In genomic region chr22:19719055-19719482, GRCh38 we compare ENCODE assay signal across 11 cellular contexts. TPM values are rescaled to one million over a fixed set of nuclear protein-coding genes. Genes with fewer than 3 reads are reported as not detected.
DNase-seq lines count a peak whose midpoint lies in the region; ATAC-seq, FAIRE-seq and TF ChIP-seq lines count a peak whose summit lies in the region.
"Had no signal": no experiment of that assay in that cellular context is flagged by ENCODE, and none has a peak within 500 bp of the region (broad histone marks: within the 10 kb centered on the region; RNA-seq: fewer than 3 reads in every experiment).

No MANE protein-coding gene starts in this region.

- CTCF ChIA-PET in MCF 10A (lab: Yijun Ruan, JAX) (no interaction called here), mammary epithelial cell (lab: Charles Lee; ENCODE audit: low non-redundant PET) (no interaction called here), PC-3 (lab: Charles Lee) (no interaction called here)

- no peaks in the 10 kb centered on the region for H3K9me2 ChIP-seq in PC-3 (replicated peaks; ENCODE audit: low read length)

- H3K4me3 ChIP-seq in mammary epithelial cell (replicated peaks in 1 of 3; ENCODE audit: insufficient read depth in 1 of 3, low read depth in 2 of 3, low read length in 3 of 3) (no peak overlapping the region), astrocyte (ENCODE audit: insufficient read depth, low read depth, low read length) (peak overlapping the region; percentile 63), upper lobe of right lung (peak overlapping the region; percentile 58), PC-3 (ENCODE audit: low read length) (no peak overlapping the region)

- H3K9ac ChIP-seq in mammary epithelial cell (ENCODE audit: insufficient read depth, low read length) (no peak overlapping the region), astrocyte (ENCODE audit: low read length) (peak overlapping the region; percentile 78), PC-3 (ENCODE audit: low read length) (no peak overlapping the region)

- dilution Hi-C loops in mammary epithelial cell (cut with HindIII; ENCODE audit: low sequenced_read_pairs): no loop called here

- DNase-seq in MCF 10A (ENCODE audit: unreplicated experiment): no peak
- no peak for DNase-seq in mammary epithelial cell
- no peak for DNase-seq in astrocyte (ENCODE audit: low read depth)
- DNase-seq in memory B cell (ENCODE audit: low spot score in 2 of 2): no peak
- no peak for DNase-seq in upper lobe of right lung
- no peak for DNase-seq in central memory CD4-positive, alpha-beta T cell
- no peak for DNase-seq in PC-3
- DNase-seq: GF-D8, islet precursor cell, T1000 had no signal

- no peak for TF ChIP-seq CTCF in MCF 10A (IDR thresholded peaks at IDR 0.05; ENCODE audit: unreplicated experiment)
- TF ChIP-seq CTCF in mammary epithelial cell (conservative IDR thresholded peaks at IDR 0.05 in 1 of 2, IDR thresholded peaks at IDR 0.05 in 1 of 2; ENCODE audit: extremely low read depth in 1 of 2, insufficient read depth in 1 of 2, low read depth in 1 of 2, low read length in 2 of 2): no peak
- no peak for TF ChIP-seq CTCF in astrocyte (IDR thresholded peaks at IDR 0.05; ENCODE audit: insufficient read depth, low read depth, low read length)
- TF ChIP-seq CTCF in upper lobe of right lung (IDR thresholded peaks at IDR 0.05): no peak
- TF ChIP-seq CTCF in PC-3 (conservative IDR thresholded peaks at IDR 0.05; ENCODE audit: low read depth, low read length): no peak

- H3K27me3 Mint-ChIP-seq in MCF 10A (ENCODE audit: insufficient read depth, unreplicated experiment) (no peaks in the 10 kb centered on the region), astrocyte (ENCODE audit: low read depth, unreplicated experiment) (peaks cover 37% of the 10 kb centered on the region), memory B cell (peaks cover 31% of the 10 kb centered on the region)

- H3K27ac ChIP-seq in mammary epithelial cell (ENCODE audit: insufficient read depth, low read depth, low read length): no peak overlapping the region
- H3K27ac ChIP-seq in astrocyte (ENCODE audit: low read depth, low read length): no peak overlapping the region
- H3K27ac ChIP-seq in upper lobe of right lung: no peak overlapping the region
- H3K27ac ChIP-seq in PC-3 (ENCODE audit: low read length): no peak overlapping the region

- no peaks in the 10 kb centered on the region for H4K20me1 ChIP-seq in mammary epithelial cell (ENCODE audit: insufficient read depth, low read length)
- H4K20me1 ChIP-seq in astrocyte (ENCODE audit: insufficient read depth, low read length): peaks cover 51% of the 10 kb centered on the region
- no peaks in the 10 kb centered on the region for H4K20me1 ChIP-seq in PC-3 (ENCODE audit: low read length)

- POLR2A ChIA-PET in MCF 10A (lab: Yijun Ruan, JAX): no interaction called here
- POLR2A ChIA-PET in PC-3 (lab: Charles Lee; ENCODE audit: unreplicated experiment): no interaction called here

- H3K36me3 Mint-ChIP-seq in MCF 10A (ENCODE audit: insufficient read depth, unreplicated experiment) (no peaks in the 10 kb centered on the region), astrocyte (ENCODE audit: low read depth, unreplicated experiment) (peaks cover 11% of the 10 kb centered on the region), memory B cell (no peaks in the 10 kb centered on the region)

- H3K9me3 Mint-ChIP-seq in MCF 10A (ENCODE audit: unreplicated experiment): no peaks in the 10 kb centered on the region
- peaks cover 6% of the 10 kb centered on the region for H3K9me3 Mint-ChIP-seq in astrocyte (ENCODE audit: unreplicated experiment)
- no peaks in the 10 kb centered on the region for H3K9me3 Mint-ChIP-seq in memory B cell

- H2AFZ ChIP-seq in mammary epithelial cell (ENCODE audit: low read depth, low read length) (no peak overlapping the region), astrocyte (ENCODE audit: low read depth, low read length) (no peak overlapping the region), PC-3 (ENCODE audit: low read length) (no peak overlapping the region)

- peaks cover 17% of the 10 kb centered on the region for H3K4me1 ChIP-seq in mammary epithelial cell (ENCODE audit: insufficient read depth, low read length)
- H3K4me1 ChIP-seq in astrocyte (ENCODE audit: insufficient read depth, low read length): peaks cover 25% of the 10 kb centered on the region
- H3K4me1 ChIP-seq in upper lobe of right lung: peaks cover 23% of the 10 kb centered on the region
- H3K4me1 ChIP-seq in PC-3 (ENCODE audit: insufficient read depth, low read length): no peaks in the 10 kb centered on the region

- H3K4me2 ChIP-seq in mammary epithelial cell (ENCODE audit: insufficient read depth, low read depth, low read length) (no peak overlapping the region), astrocyte (ENCODE audit: low read length) (peak overlapping the region; percentile 92), PC-3 (ENCODE audit: low read length) (no peak overlapping the region)

- 69% methylated on average over 4 of the region's 31 CpGs for WGBS in mammary epithelial cell (ENCODE audit: low coverage, missing lambda C conversion rate)

- H3K27ac Mint-ChIP-seq in MCF 10A (ENCODE audit: low read depth, unreplicated experiment) (no peak overlapping the region), astrocyte (ENCODE audit: unreplicated experiment) (no peak overlapping the region), memory B cell (no peak overlapping the region)

- ATAC-seq in memory B cell (ENCODE audit: low read depth) (no peak), upper lobe of right lung (no peak), PC-3 (no peak), HG03108 (IDR thresholded peaks at IDR 0.05; ENCODE audit: unreplicated experiment) (no peak)

- H3K4me3 Mint-ChIP-seq in MCF 10A (ENCODE audit: unreplicated experiment) (peak overlapping the region; percentile 68), astrocyte (ENCODE audit: unreplicated experiment) (peak overlapping the region; percentile 67), memory B cell (peak overlapping the region; percentile 73)

- no peaks in the 10 kb centered on the region for H3K36me3 ChIP-seq in mammary epithelial cell (ENCODE audit: insufficient read depth, low read length)
- H3K36me3 ChIP-seq in astrocyte (ENCODE audit: insufficient read depth, low read length): peaks cover 5% of the 10 kb centered on the region
- no peaks in the 10 kb centered on the region for H3K36me3 ChIP-seq in upper lobe of right lung
- H3K36me3 ChIP-seq in PC-3 (ENCODE audit: low read depth, low read length): no peaks in the 10 kb centered on the region

- intact Hi-C loops in MCF 10A (cut with micrococcal nuclease) (loop anchor here (5.0 to 10.0 kb wide), 3 partner anchors 42 to 424 kb away; partner anchors contain the start of gene CLTCL1), mammary epithelial cell (cut with micrococcal nuclease) (loop anchor here (2.0 to 10.0 kb wide), 6 partner anchors 54 to 767 kb away; partner anchors contain the start of genes CDC45, CLTCL1 and UFD1), upper lobe of right lung (cut with DNase I) (no loop called here), PC-3 (cut with micrococcal nuclease) (loop anchor here (10.0 kb wide), 1 partner anchor 224 kb away; no protein-coding TSS in a partner anchor)

- H3K27me3 ChIP-seq in mammary epithelial cell (ENCODE audit: insufficient read depth, low read length): no peaks in the 10 kb centered on the region
- no peaks in the 10 kb centered on the region for H3K27me3 ChIP-seq in astrocyte (ENCODE audit: insufficient read depth, low read length)
- peaks cover 42% of the 10 kb centered on the region for H3K27me3 ChIP-seq in upper lobe of right lung
- no peaks in the 10 kb centered on the region for H3K27me3 ChIP-seq in PC-3 (ENCODE audit: low read length)

- BruUV-seq in MCF 10A (replicated peaks; lab: Mats Ljungman, UMichigan) (no TSS peak), mammary epithelial cell (replicated peaks; lab: Mats Ljungman, UMichigan) (no TSS peak), PC-3 (replicated peaks; lab: Mats Ljungman, UMichigan) (no TSS peak)

- H3K79me2 ChIP-seq in mammary epithelial cell (ENCODE audit: insufficient read depth, low read length): no peaks in the 10 kb centered on the region
- peaks cover 23% of the 10 kb centered on the region for H3K79me2 ChIP-seq in astrocyte (ENCODE audit: insufficient read depth, low read length)
- no peaks in the 10 kb centered on the region for H3K79me2 ChIP-seq in PC-3 (ENCODE audit: low read length)

- H3K4me1 Mint-ChIP-seq in MCF 10A (ENCODE audit: insufficient read depth, unreplicated experiment) (peaks cover 3% of the 10 kb centered on the region), astrocyte (ENCODE audit: low read depth, unreplicated experiment) (peaks cover 2% of the 10 kb centered on the region), memory B cell (peaks cover 8% of the 10 kb centered on the region)

- H3K9me3 ChIP-seq in mammary epithelial cell (replicated peaks; ENCODE audit: insufficient read depth, low read length): no peaks in the 10 kb centered on the region
- no peaks in the 10 kb centered on the region for H3K9me3 ChIP-seq in astrocyte (ENCODE audit: insufficient read depth, low read depth, low read length)
- H3K9me3 ChIP-seq in upper lobe of right lung: no peaks in the 10 kb centered on the region
- no peaks in the 10 kb centered on the region for H3K9me3 ChIP-seq in PC-3 (ENCODE audit: low read length)

- no peaks in the 10 kb centered on the region for H3F3A ChIP-seq in PC-3 (ENCODE audit: low read length, unreplicated experiment)

- FAIRE-seq in astrocyte (lab: Jason Lieb, UNC): no peak

- in situ Hi-C loops in mammary epithelial cell (cut with MboI; ENCODE audit: low sequenced_read_pairs in 2 of 2): no loop called here

RNA-seq across cellular contexts. Expression of gene GP1BB, which starts 4.3 kb away (rescaled TPM):
- total RNA-seq in MCF 10A (2022): 0.37 and 0.83 TPM in 2 replicates
- 1 to 10 TPM in 1 of 2 donors, under 1 TPM in 1; 0.21 to 1.5 TPM for total RNA-seq in mammary epithelial cell
- polyA plus RNA-seq in mammary epithelial cell: 0.76 TPM
- polyA minus RNA-seq in mammary epithelial cell: not detected
- 0.95 and 2.8 TPM in 2 replicates for total RNA-seq in astrocyte
- total RNA-seq in upper lobe of right lung: 1.3 TPM
- 0.80 and 5.9 TPM in 2 replicates for total RNA-seq in PC-3 (2014; rRNA removed)

RNA-seq across cellular contexts. Expression of gene SEPTIN5, which starts 4.8 kb away (rescaled TPM):
- total RNA-seq in MCF 10A (2022) (2.0 and 3.5 TPM in 2 replicates), mammary epithelial cell (10 to 100 TPM in 1 of 2 donors, 1 to 10 TPM in 1; 7.9 to 20.5 TPM), astrocyte (7.3 and 8.6 TPM in 2 replicates), upper lobe of right lung (11.5 TPM), PC-3 (2014; rRNA removed) (26.3 and 27.5 TPM in 2 replicates)
- 6.5 TPM for polyA plus RNA-seq in mammary epithelial cell
- polyA minus RNA-seq in mammary epithelial cell: 29.6 TPM

RNA-seq across cellular contexts. Expression of gene TBX1, which starts 41.5 kb away (rescaled TPM):
- total RNA-seq in MCF 10A (2022) (not detected in 2 replicates), mammary epithelial cell (under 1 TPM in 1 of 2 donors, not detected in 1; 0.17 TPM), astrocyte (2.0 and 6.8 TPM in 2 replicates), upper lobe of right lung (15.4 TPM), PC-3 (2014; rRNA removed) (15.9 and 18.6 TPM in 2 replicates)
- not detected for polyA plus RNA-seq in mammary epithelial cell
- not detected for polyA minus RNA-seq in mammary epithelial cell

Comparison
In these comparisons a context has a peak if more than half of its experiments do, and no peak if none do; other contexts are left out.
1. H3K4me3 ChIP-seq: peak in astrocyte (single experiment) and upper lobe of right lung (single experiment); none in mammary epithelial cell (0 of 3) and PC-3 (single experiment).
2. Peak in every context shown above with its lines, with median percentiles within 50 percentile points of each other: H3K4me3 Mint-ChIP-seq.